1 cellular context compared by ENCODE assay signal in the genomic region with DNA sequence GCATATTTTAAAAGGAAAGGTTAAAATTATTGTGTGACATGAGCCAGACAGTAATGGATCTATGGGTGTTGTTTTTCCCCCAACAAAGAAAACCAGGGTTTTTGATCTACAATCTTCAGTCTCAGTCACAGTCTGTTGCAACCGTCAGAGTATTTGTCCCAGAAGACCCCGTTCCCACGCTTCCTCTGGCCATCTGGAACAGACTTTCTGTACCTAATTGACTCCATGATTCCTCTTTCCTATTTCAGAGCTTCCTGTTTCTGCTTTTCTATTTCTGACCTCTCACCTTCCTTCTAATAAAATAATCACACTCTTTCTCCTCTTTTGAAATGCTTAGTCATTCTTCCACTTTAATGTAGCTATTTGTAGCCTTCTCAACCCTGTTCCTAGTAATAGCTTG.
A peak's percentile ranks its signal among the peaks of the same experiment; 100 is the strongest.
TF ChIP-seq lines count a peak whose summit lies in the region.

No MANE protein-coding gene starts in this region.

TF ChIP-seq in IMR-90, 13 proteins besides CTCF, POLR2A, EP300 and RAD21:
- no peak for TF ChIP-seq CEBPB (IDR thresholded peaks at IDR 0.05; ENCODE audit: low read depth, low read length)
- TF ChIP-seq MXI1 (IDR thresholded peaks at IDR 0.05; ENCODE audit: borderline replicate concordance, low read depth, low read length): no peak
- peak; percentile 20; the same call in 1 of the 2 replicates for TF ChIP-seq NFE2L2 (IDR thresholded peaks at IDR 0.05; ENCODE audit: low read depth, low read length)
